Comparison of ENCODE assay signal across 24 cellular contexts in genomic region chr6:38599261-38599660, GRCh38.
"Had no signal": no experiment of that assay in that cellular context is flagged by ENCODE, and none has a peak within 500 bp of the region (broad histone marks: within the 10 kb centered on the region; RNA-seq: fewer than 3 reads in every experiment).

No MANE protein-coding gene starts in this region.

- DNase-seq: activated CD4-positive, alpha-beta T cell treated with anti-CD3 and anti-CD28 coated beads for 48 hours; activated CD4-positive, alpha-beta T cell treated with anti-CD3 and anti-CD28 coated beads, Interleukin-2, amount 50 U/mL, for 4 hours; activated CD4-positive, CD25-positive, alpha-beta regulatory T cell treated with anti-CD3 and anti-CD28 coated beads, Interleukin-2, amount 50 U/mL, for 72 hours; activated CD8-positive, alpha-beta memory T cell treated with anti-CD3 and anti-CD28 coated beads, Interleukin-2, amount 50 U/mL, for 48 hours; activated CD8-positive, alpha-beta T cell treated with anti-CD3 and anti-CD28 coated beads, Interleukin-2, amount 10 ng/mL, durations not matched to agents 7 days and 5 days; activated effector memory CD4-positive, alpha-beta T cell treated with Interleukin-2 at 50 U/mL for 16 hours; activated naive CD4-positive, alpha-beta T cell treated with anti-CD3 and anti-CD28 coated beads, Interleukin-2, amount 10 ng/mL, durations not matched to agents 7 days and 5 days; activated naive CD8-positive, alpha-beta T cell treated with anti-CD3 and anti-CD28 coated beads, Interleukin-2, amount 10 ng/mL, durations not matched to agents 7 days and 5 days; activated T-cell treated with anti-CD3 and anti-CD28 coated beads, Interleukin-2, amount 50 U/mL, for 1 hour; adrenal gland; anterior cingulate cortex; MM.1S; NCI-H146; NCI-H187 treated with DMSO at 0.1 percent for 48 hours; NCI-H2107; NCI-H2171 treated with DMSO at 0.1 percent for 48 hours; NCI-H226; NCI-H526; NCI-H82; Peyer's patch; Right ventricle myocardium superior had no signal

- ATAC-seq: activated CD8-positive, alpha-beta T cell treated with anti-CD3 and anti-CD28 coated beads, Interleukin-2, amount 10 ng/mL, durations not matched to agents 7 days and 5 days; SK-N-SH treated with all-trans-retinoic acid at 6 μM for 48 hours had no signal

- H3K4me3 ChIP-seq: adrenal gland, Peyer's patch, SJSA1 had no signal

- H3K27me3 ChIP-seq: adrenal gland, Peyer's patch, SJSA1 had no signal

- H3K4me1 ChIP-seq: adrenal gland had no signal

- H3K9me3 ChIP-seq: adrenal gland, Peyer's patch, SJSA1 had no signal

- H3K27ac ChIP-seq: adrenal gland, Peyer's patch, RWPE1, SJSA1 had no signal

- H3K36me3 ChIP-seq: adrenal gland, Peyer's patch, SJSA1 had no signal
